ENCODE assay signal across 9 cellular contexts in genomic region chr17:17841620-17842025, GRCh38. TPM values are rescaled to one million over a fixed set of nuclear protein-coding genes. Genes with fewer than 3 reads are reported as not detected.
A peak's percentile ranks its signal among the peaks of the same experiment; 100 is the strongest.
DNase-seq lines count a peak whose midpoint lies in the region; ATAC-seq and TF ChIP-seq lines count a peak whose summit lies in the region.
"Had no signal": no experiment of that assay in that cellular context is flagged by ENCODE, and none has a peak within 500 bp of the region (broad histone marks: within the 10 kb centered on the region; RNA-seq: fewer than 3 reads in every experiment).

No MANE protein-coding gene starts in this region.

- peaks cover 70% of the 10 kb centered on the region for H3K4me1 ChIP-seq in suprapubic skin

- H3K27ac ChIP-seq in layer of hippocampus (ENCODE audit: low read depth, low read length): peak overlapping the region; percentile 100
- H3K27ac ChIP-seq in suprapubic skin: peak overlapping the region; percentile 98

- POLR2A ChIA-PET in WTC11 (lab: Charles Lee): interaction anchor here (1.4 kb wide), 1 partner anchor 30 kb away, joined by 7 read pairs; no protein-coding TSS in a partner anchor

- WGBS in suprapubic skin: 100% methylated on average over 1 of the region's 1 CpG

- no peak for ATAC-seq in WTC11

- peaks cover 53% of the 10 kb centered on the region for H3K4me1 Mint-ChIP-seq in WTC11

- no peak overlapping the region for H3K4me3 Mint-ChIP-seq in WTC11

- DNase-seq in NCI-H1417 (lab: John Stamatoyannopoulos, UW) (peak in 2 of 3 experiments; percentile 62 to 74), NCI-H1417 treated with DMSO at 0.1 percent for 48 hours (lab: John Stamatoyannopoulos, UW) (no peak), WTC11 (ENCODE audit: low spot score) (no peak), suprapubic skin (ENCODE audit: low spot score in 2 of 2) (no peak), NCI-H446 treated with DMSO at 0.1 percent for 48 hours (lab: John Stamatoyannopoulos, UW) (no peak), activated gamma-delta T cell (lab: John Stamatoyannopoulos, UW) (no peak), NCI-H526 (lab: John Stamatoyannopoulos, UW) (no peak)
- DNase-seq: cerebellar nuclear complex had no signal

- H3K36me3 ChIP-seq in suprapubic skin: peaks cover 6% of the 10 kb centered on the region

- no peak for TF ChIP-seq EP300 in suprapubic skin (IDR thresholded peaks at IDR 0.05)

- H3K27me3 ChIP-seq in layer of hippocampus (ENCODE audit: control insufficient read depth, insufficient read depth, low read length) (no peaks in the 10 kb centered on the region), suprapubic skin (no peaks in the 10 kb centered on the region)

- peaks cover 3% of the 10 kb centered on the region; the same call in 1 of the 2 replicates for H3K27me3 Mint-ChIP-seq in WTC11 (ENCODE audit: low read depth)

- no peak for TF ChIP-seq POLR2A in suprapubic skin (IDR thresholded peaks at IDR 0.05)

- CTCF ChIA-PET in WTC11 (lab: Charles Lee): interaction anchor here (1.0 to 3.1 kb wide), 8 partner anchors 14 to 78 kb away, joined by 3 to 23 read pairs (median 3); no protein-coding TSS in a partner anchor

- no peaks in the 10 kb centered on the region for H3K36me3 Mint-ChIP-seq in WTC11

- TF ChIP-seq CTCF in WTC11 (IDR thresholded peaks at IDR 0.05) (no peak), suprapubic skin (IDR thresholded peaks at IDR 0.05) (no peak)

- H3K27ac Mint-ChIP-seq in WTC11: peak overlapping the region; percentile 23; the same call in 1 of the 2 replicates

- no peaks in the 10 kb centered on the region for H3K9me3 ChIP-seq in suprapubic skin

- H3K4me3 ChIP-seq in suprapubic skin: no peak overlapping the region

- H3K9me3 Mint-ChIP-seq in WTC11: no peaks in the 10 kb centered on the region

TF ChIP-seq in WTC11, 78 proteins besides CTCF, POLR2A, EP300 and RAD21:
- TF ChIP-seq ZNF416 (CRISPR knock-in tag; IDR thresholded peaks at IDR 0.05) (no peak), FOXJ3 (CRISPR knock-in tag; IDR thresholded peaks at IDR 0.05; ENCODE audit: borderline replicate concordance) (no peak), ZNF317 (CRISPR knock-in tag; IDR thresholded peaks at IDR 0.05; ENCODE audit: borderline replicate concordance, low read depth) (no peak), FOXP4 (CRISPR knock-in tag; IDR thresholded peaks at IDR 0.05) (no peak), CREB1 (CRISPR knock-in tag; IDR thresholded peaks at IDR 0.05) (no peak), NFATC4 (CRISPR knock-in tag; IDR thresholded peaks at IDR 0.05) (no peak), ARID4B (CRISPR knock-in tag; IDR thresholded peaks at IDR 0.05; ENCODE audit: borderline replicate concordance) (no peak), HMGA2 (CRISPR knock-in tag; IDR thresholded peaks at IDR 0.05) (no peak), STAT6 (CRISPR knock-in tag; conservative IDR thresholded peaks at IDR 0.05; ENCODE audit: low read depth) (no peak), NR2C2 (CRISPR knock-in tag; IDR thresholded peaks at IDR 0.05) (no peak), IRF1 (CRISPR knock-in tag; IDR thresholded peaks at IDR 0.05) (no peak), EMX1 (CRISPR knock-in tag; IDR thresholded peaks at IDR 0.05) (no peak), SP1 (CRISPR knock-in tag; conservative IDR thresholded peaks at IDR 0.05) (no peak), ESRRA (CRISPR knock-in tag; IDR thresholded peaks at IDR 0.05; ENCODE audit: borderline replicate concordance) (no peak)

RNA-seq across cellular contexts. Expression of gene SREBF1, which starts 4.8 kb away (rescaled TPM):
- total RNA-seq in WTC11 (2021): 72.3 to 93.7 TPM (median 76.7 TPM) in 3 replicates
- total RNA-seq in suprapubic skin: 100 to 1,000 TPM in 2 of 4 donors, 10 to 100 TPM in 2; 78.1 to 124 (median 91.7) TPM

Comparison
In these comparisons a context has a peak if more than half of its experiments do, and no peak if none do; other contexts are left out.
1. DNase-seq: peak in NCI-H1417 (2 of 3); none in NCI-H1417 treated with DMSO at 0.1 percent for 48 hours (single experiment), WTC11 (single experiment), suprapubic skin (0 of 2), NCI-H446 treated with DMSO at 0.1 percent for 48 hours (single experiment), activated gamma-delta T cell (single experiment) and NCI-H526 (0 of 2).